In genomic region chr3:187802203-187802927, GRCh38 we compare ENCODE assay signal across 22 cellular contexts. TPM values are rescaled to one million over a fixed set of nuclear protein-coding genes. Genes with fewer than 3 reads are reported as not detected.
DNase-seq lines count a peak whose midpoint lies in the region; ATAC-seq, FAIRE-seq and TF ChIP-seq lines count a peak whose summit lies in the region.
"Had no signal": no experiment of that assay in that cellular context is flagged by ENCODE, and none has a peak within 500 bp of the region (broad histone marks: within the 10 kb centered on the region; RNA-seq: fewer than 3 reads in every experiment).

No MANE protein-coding gene starts in this region.

- peak overlapping the region; percentile 99 for H3K27ac Mint-ChIP-seq in activated T-cell treated with anti-CD3 and anti-CD28 coated beads, Interleukin-2, amount 50 U/mL, for 24 hours
- H3K27ac Mint-ChIP-seq in activated T-helper 1 cell treated with anti-CD3 and anti-CD28 coated beads, Interleukin-12 subunit alpha, Interleukin-12 subunit beta, Interleukin-2, Interleukin-4 antibody, amounts not matched to agents 30 ng/mL and 10 ng/mL and 1 ng/mL, durations not matched to agents 14 hours and 24 hours and 36 hours, result peak overlapping the region; percentile 90
- H3K27ac Mint-ChIP-seq in natural killer cell, result peak overlapping the region in 1 of 2 donors; percentile 50
- H3K27ac Mint-ChIP-seq: H9 had no signal

- peak overlapping the region; percentile 55 for H3K4me3 Mint-ChIP-seq in activated T-cell treated with anti-CD3 and anti-CD28 coated beads, Interleukin-2, amount 50 U/mL, for 24 hours
- peak overlapping the region; percentile 65 for H3K4me3 Mint-ChIP-seq in activated T-helper 1 cell treated with anti-CD3 and anti-CD28 coated beads, Interleukin-12 subunit alpha, Interleukin-12 subunit beta, Interleukin-2, Interleukin-4 antibody, amounts not matched to agents 30 ng/mL and 10 ng/mL and 1 ng/mL, durations not matched to agents 14 hours and 24 hours and 36 hours
- peak overlapping the region; percentile 1 for H3K4me3 Mint-ChIP-seq in natural killer cell
- H3K4me3 Mint-ChIP-seq: H9 had no signal

- H3K9me3 Mint-ChIP-seq in activated T-cell treated with anti-CD3 and anti-CD28 coated beads, Interleukin-2, amount 50 U/mL, for 24 hours, result peaks cover 16% of the 10 kb centered on the region
- H3K9me3 Mint-ChIP-seq in activated T-helper 1 cell treated with anti-CD3 and anti-CD28 coated beads, Interleukin-12 subunit alpha, Interleukin-12 subunit beta, Interleukin-2, Interleukin-4 antibody, amounts not matched to agents 30 ng/mL and 10 ng/mL and 1 ng/mL, durations not matched to agents 14 hours and 24 hours and 36 hours, result peaks cover 10% of the 10 kb centered on the region
- peaks cover 0 to 5% of the 10 kb centered on the region in 2 donors for H3K9me3 Mint-ChIP-seq in natural killer cell
- H3K9me3 Mint-ChIP-seq: H9 had no signal

- peak; percentile 31 for FAIRE-seq in GM12891 (lab: Jason Lieb, UNC)
- FAIRE-seq: A549 had no signal

- no peaks in the 10 kb centered on the region for H3K27me3 Mint-ChIP-seq in activated T-cell treated with anti-CD3 and anti-CD28 coated beads, Interleukin-2, amount 50 U/mL, for 24 hours
- H3K27me3 Mint-ChIP-seq in activated T-helper 1 cell treated with anti-CD3 and anti-CD28 coated beads, Interleukin-12 subunit alpha, Interleukin-12 subunit beta, Interleukin-2, Interleukin-4 antibody, amounts not matched to agents 30 ng/mL and 10 ng/mL and 1 ng/mL, durations not matched to agents 14 hours and 24 hours and 36 hours (ENCODE audit: insufficient read depth), result no peaks in the 10 kb centered on the region
- no peaks in the 10 kb centered on the region for H3K27me3 Mint-ChIP-seq in natural killer cell (ENCODE audit: low read depth in 2 of 2)

- peaks cover 96% of the 10 kb centered on the region for H3K4me1 Mint-ChIP-seq in activated T-cell treated with anti-CD3 and anti-CD28 coated beads, Interleukin-2, amount 50 U/mL, for 24 hours (ENCODE audit: low read depth)
- peaks cover 99% of the 10 kb centered on the region for H3K4me1 Mint-ChIP-seq in activated T-helper 1 cell treated with anti-CD3 and anti-CD28 coated beads, Interleukin-12 subunit alpha, Interleukin-12 subunit beta, Interleukin-2, Interleukin-4 antibody, amounts not matched to agents 30 ng/mL and 10 ng/mL and 1 ng/mL, durations not matched to agents 14 hours and 24 hours and 36 hours (ENCODE audit: low read depth)
- H3K4me1 Mint-ChIP-seq in natural killer cell, result peaks cover 58% of the 10 kb centered on the region in 2 donors

- intact Hi-C loops in activated T-helper 1 cell treated with anti-CD3 and anti-CD28 coated beads, Interleukin-12 subunit alpha, Interleukin-12 subunit beta, Interleukin-2, Interleukin-4 antibody, amounts not matched to agents 30 ng/mL and 10 ng/mL and 1 ng/mL, durations not matched to agents 14 hours and 24 hours and 36 hours (cut with micrococcal nuclease), result loop anchor here (1.0 to 10.0 kb wide), 8 partner anchors 452 to 1522 kb away; no protein-coding TSS in a partner anchor
- intact Hi-C loops in natural killer cell (cut with micrococcal nuclease), result no loop called here

- TF ChIP-seq POLR2A in GM12891 (IDR thresholded peaks at IDR 0.05; ENCODE audit: low read depth, low read length), result no peak

- DNase-seq in activated T-cell treated with anti-CD3 and anti-CD28 coated beads, Interleukin-2, amount 50 U/mL, for 24 hours, result peak; percentile 56
- no peak for DNase-seq in activated T-cell treated with anti-CD3 and anti-CD28 coated beads, Interleukin-2, amount 50 U/mL, for 48 hours
- DNase-seq in GM12891 (ENCODE audit: insufficient read length, low spot score) (no peak), natural killer cell (no peak), occipital lobe (lab: John Stamatoyannopoulos, UW) (no peak)
- DNase-seq in activated T-helper 1 cell treated with anti-CD3 and anti-CD28 coated beads, Interleukin-12 subunit alpha, Interleukin-12 subunit beta, Interleukin-2, Interleukin-4 antibody, amounts not matched to agents 30 ng/mL and 10 ng/mL and 1 ng/mL, durations not matched to agents 14 hours and 24 hours and 36 hours (ENCODE audit: low spot score), result no peak
- DNase-seq: aorta; dermis blood vessel endothelial cell; H9; mesenchymal stem cell; MG63; NCI-H1436; NCI-H510A; NK-92 treated with Interleukin-12 subunit alpha and Interleukin-12 subunit beta, amount 100 ng/mL, for 24 hours; retina; SIG-M5; stomach; trophoblast cell had no signal

- TF ChIP-seq CTCF in natural killer cell (IDR thresholded peaks at IDR 0.05), result no peak

- H3K36me3 Mint-ChIP-seq in activated T-cell treated with anti-CD3 and anti-CD28 coated beads, Interleukin-2, amount 50 U/mL, for 24 hours (ENCODE audit: low read depth), result peaks cover 17% of the 10 kb centered on the region
- peaks cover 14% of the 10 kb centered on the region for H3K36me3 Mint-ChIP-seq in activated T-helper 1 cell treated with anti-CD3 and anti-CD28 coated beads, Interleukin-12 subunit alpha, Interleukin-12 subunit beta, Interleukin-2, Interleukin-4 antibody, amounts not matched to agents 30 ng/mL and 10 ng/mL and 1 ng/mL, durations not matched to agents 14 hours and 24 hours and 36 hours (ENCODE audit: low read depth)
- H3K36me3 Mint-ChIP-seq in natural killer cell, result no peaks in the 10 kb centered on the region

- peak in 1 of 3 donors; percentile 48 for ATAC-seq in natural killer cell
- no peak for ATAC-seq in HG03045 (IDR thresholded peaks at IDR 0.05; ENCODE audit: unreplicated experiment)
- ATAC-seq in GM21367 (IDR thresholded peaks at IDR 0.05; ENCODE audit: unreplicated experiment), result no peak
- ATAC-seq: A549, Panc1 had no signal

TF ChIP-seq in GM12891, 5 proteins besides CTCF, POLR2A, EP300 and RAD21:
- TF ChIP-seq POLR2AphosphoS5 (IDR thresholded peaks at IDR 0.05; ENCODE audit: low read depth, low read length) (no peak), PAX5 (IDR thresholded peaks at IDR 0.05; ENCODE audit: insufficient read depth, low read length, severe bottlenecking) (no peak), SPI1 (IDR thresholded peaks at IDR 0.05; ENCODE audit: low read depth, low read length) (no peak; the same call in 1 of the 2 replicates), TAF1 (IDR thresholded peaks at IDR 0.05; ENCODE audit: low read depth, low read length) (no peak), POU2F2 (IDR thresholded peaks at IDR 0.05; ENCODE audit: low read depth, low read length) (no peak)

RNA-seq across cellular contexts. Expression of gene BCL6, which starts 57.1 kb away (rescaled TPM):
- 0.23 TPM for polyA plus RNA-seq in GM12891 (2012; ENCODE audit: low read depth, missing spikeins)
- 38.8 and 42.1 TPM in 2 replicates for total RNA-seq in activated T-helper 1 cell treated with anti-CD3 and anti-CD28 coated beads, Interleukin-12 subunit alpha, Interleukin-12 subunit beta, Interleukin-2, Interleukin-4 antibody, amounts not matched to agents 30 ng/mL and 10 ng/mL and 1 ng/mL, durations not matched to agents 14 hours and 24 hours and 36 hours
- total RNA-seq in natural killer cell, result 10 to 100 TPM; 41.0 to 59.0 (median 45.2) TPM
- total RNA-seq in occipital lobe, result 7.5 TPM

Comparison
In these comparisons a context has a peak if more than half of its experiments do, and no peak if none do; other contexts are left out.
1. H3K4me3 Mint-ChIP-seq: peak in every context shown above with its lines; median percentile 65 in activated T-helper 1 cell treated with anti-CD3 and anti-CD28 coated beads, Interleukin-12 subunit alpha, Interleukin-12 subunit beta, Interleukin-2, Interleukin-4 antibody, amounts not matched to agents 30 ng/mL and 10 ng/mL and 1 ng/mL, durations not matched to agents 14 hours and 24 hours and 36 hours; 55 in activated T-cell treated with anti-CD3 and anti-CD28 coated beads, Interleukin-2, amount 50 U/mL, for 24 hours; 1 in natural killer cell.